Comparison of ENCODE assay signal across 8 cellular contexts in genomic region chr3:149657458-149657795, GRCh38. TPM values are rescaled to one million over a fixed set of nuclear protein-coding genes. Genes with fewer than 3 reads are reported as not detected.
A peak's percentile ranks its signal among the peaks of the same experiment; 100 is the strongest.
DNase-seq lines count a peak whose midpoint lies in the region; ATAC-seq and TF ChIP-seq lines count a peak whose summit lies in the region.

No MANE protein-coding gene starts in this region.

- TF ChIP-seq POLR2A in suprapubic skin (IDR thresholded peaks at IDR 0.05): no peak

- peak; percentile 1 for ATAC-seq in GM19395 (IDR thresholded peaks at IDR 0.05; ENCODE audit: unreplicated experiment)
- peak; percentile 71 for ATAC-seq in left lobe of liver

- peak; percentile 75 for DNase-seq in M059J (ENCODE audit: low read depth)
- peak; percentile 73 to 75 for DNase-seq in cardiac fibroblast (ENCODE audit: low read depth in 2 of 2)
- DNase-seq in left lobe of liver (ENCODE audit: low spot score): no peak
- DNase-seq in suprapubic skin (ENCODE audit: low spot score in 2 of 2): peak; percentile 81
- no peak for DNase-seq in NCI-H526 (lab: John Stamatoyannopoulos, UW)
- no peak for DNase-seq in iPS-NIHi11 (ENCODE audit: low spot score)
- DNase-seq in NCI-H748 treated with DMSO at 0.1 percent for 48 hours (lab: John Stamatoyannopoulos, UW): no peak

- H3K4me3 ChIP-seq in cardiac fibroblast (replicated peaks in 1 of 2; ENCODE audit: low read depth in 2 of 2, low read length in 2 of 2) (peak overlapping the region; percentile 80 to 91), suprapubic skin (peak overlapping the region; percentile 76)

- H3K36me3 ChIP-seq in suprapubic skin: no peaks in the 10 kb centered on the region

- 0% methylated on average over 5 of the region's 21 CpGs for WGBS in suprapubic skin

- peaks cover 53% of the 10 kb centered on the region for H3K4me1 ChIP-seq in suprapubic skin

- no peaks in the 10 kb centered on the region for H3K9me3 ChIP-seq in suprapubic skin

- TF ChIP-seq EP300 in suprapubic skin (IDR thresholded peaks at IDR 0.05): no peak

- no peaks in the 10 kb centered on the region for H3K27me3 ChIP-seq in suprapubic skin

- H3K27ac ChIP-seq in suprapubic skin: peak overlapping the region; percentile 97

- TF ChIP-seq CTCF in cardiac fibroblast (IDR thresholded peaks at IDR 0.05; ENCODE audit: low read depth, low read length) (no peak), suprapubic skin (IDR thresholded peaks at IDR 0.05) (no peak)

RNA-seq across cellular contexts. Expression of gene WWTR1, which starts 0.4 kb away (rescaled TPM):
- total RNA-seq in M059J (2014; rRNA removed; shearing (Covaris generic)): 25.0 and 36.4 TPM in 2 replicates
- total RNA-seq in left lobe of liver (13.2 TPM), suprapubic skin (10 to 100 TPM; 33.0 to 68.9 (median 52.1) TPM)

Comparison
In these comparisons a context has a peak if more than half of its experiments do, and no peak if none do; other contexts are left out.
1. DNase-seq: peak in M059J (single experiment), cardiac fibroblast (2 of 2) and suprapubic skin (2 of 2); none in left lobe of liver (single experiment), NCI-H526 (0 of 2), iPS-NIHi11 (single experiment) and NCI-H748 treated with DMSO at 0.1 percent for 48 hours (single experiment).